2 cellular contexts compared by ENCODE assay signal in the genomic region with DNA sequence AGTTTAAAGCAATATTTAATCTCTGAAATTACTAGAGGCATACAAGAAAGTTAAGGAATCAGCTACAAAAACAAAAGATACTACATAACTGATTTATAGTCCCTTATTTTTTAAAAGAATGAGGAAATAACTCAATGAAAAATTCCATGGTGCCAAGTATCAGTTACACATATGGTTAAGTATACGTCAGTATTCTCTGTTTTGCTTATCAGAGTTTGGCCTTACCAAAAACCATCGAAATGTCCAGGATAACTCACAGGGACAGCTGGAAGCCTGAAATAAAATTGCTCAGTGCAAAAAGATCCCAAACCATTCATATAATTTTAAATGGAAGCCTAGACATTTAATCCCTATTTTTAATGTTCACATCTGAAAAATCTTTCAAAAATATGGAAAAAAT.
A peak's percentile ranks its signal among the peaks of the same experiment; 100 is the strongest.
TF ChIP-seq lines count a peak whose summit lies in the region.

No MANE protein-coding gene starts in this region.

TF ChIP-seq in GM12878, 131 proteins besides CTCF, POLR2A, EP300 and RAD21:
- TF ChIP-seq KDM1A (IDR thresholded peaks at IDR 0.05; ENCODE audit: borderline replicate concordance) (no peak), JUNB (IDR thresholded peaks at IDR 0.05) (0 out of 2 replicates have a peak, but pooled peaks have one; percentile 6)

TF ChIP-seq in HEK293T, 16 proteins besides CTCF, POLR2A, EP300 and RAD21:
- TF ChIP-seq L3MBTL2 (conservative IDR thresholded peaks at IDR 0.05) (no peak), ELF4 (IDR thresholded peaks at IDR 0.05) (no peak), HDGF (IDR thresholded peaks at IDR 0.05; ENCODE audit: borderline replicate concordance) (no peak), SP1 (IDR thresholded peaks at IDR 0.05) (no peak), BHLHE40 (IDR thresholded peaks at IDR 0.05; ENCODE audit: borderline replicate concordance) (no peak), TARDBP (IDR thresholded peaks at IDR 0.05) (no peak), LEF1 (IDR thresholded peaks at IDR 0.05; ENCODE audit: borderline replicate concordance) (no peak), SUZ12 (IDR thresholded peaks at IDR 0.05) (no peak), FOXA1 (IDR thresholded peaks at IDR 0.05) (no peak), ARNT (IDR thresholded peaks at IDR 0.05) (no peak), FOXM1 (IDR thresholded peaks at IDR 0.05; ENCODE audit: borderline replicate concordance) (no peak), NFRKB (IDR thresholded peaks at IDR 0.05) (no peak), PKNOX1 (IDR thresholded peaks at IDR 0.05) (no peak), ZNF384 (IDR thresholded peaks at IDR 0.05) (no peak), FOXK2 (IDR thresholded peaks at IDR 0.05) (no peak), CTBP1 (IDR thresholded peaks at IDR 0.05; ENCODE audit: borderline replicate concordance) (no peak)
